In the genomic region with DNA sequence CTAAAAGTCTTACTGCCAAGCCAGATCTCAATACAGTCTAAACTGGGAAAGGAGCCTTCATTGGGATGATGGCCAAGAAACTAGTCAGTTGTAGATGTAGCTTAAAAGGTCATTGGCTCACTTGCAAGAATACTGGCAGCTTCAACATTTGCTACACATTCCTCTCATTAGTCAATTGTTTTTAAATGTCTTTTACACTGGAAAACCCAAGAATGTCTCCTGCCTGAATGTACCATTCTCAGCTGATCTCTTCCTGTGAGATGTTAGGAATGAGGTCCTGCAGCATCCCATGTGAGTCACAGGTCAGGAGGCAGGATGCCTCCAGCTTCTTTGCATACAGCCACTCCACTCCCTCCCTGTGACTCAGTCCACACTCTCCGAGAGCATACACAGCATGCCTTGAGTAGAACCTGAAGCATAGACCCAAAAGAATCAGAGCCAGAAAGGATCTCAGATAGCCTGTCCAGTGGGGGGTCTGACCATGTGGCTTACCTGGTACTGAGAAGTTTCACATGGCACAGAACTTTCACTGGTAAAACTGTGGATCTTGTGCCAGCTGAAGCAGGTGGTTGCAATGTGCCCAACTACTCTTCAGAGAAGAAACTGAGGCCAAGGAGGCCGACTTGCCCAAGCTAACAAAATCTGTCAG, we compare ENCODE assay signal across 8 cellular contexts. TPM values are rescaled to one million over a fixed set of nuclear protein-coding genes. Genes with fewer than 3 reads are reported as not detected.
DNase-seq lines count a peak whose midpoint lies in the region; ATAC-seq and TF ChIP-seq lines count a peak whose summit lies in the region.

No MANE protein-coding gene starts in this region.

- DNase-seq in GM03348 (ENCODE audit: low spot score): peak; percentile 92
- DNase-seq in adrenal gland: peak; percentile 34 to 84 (median 78)
- peak; percentile 61 for DNase-seq in left cardiac atrium
- DNase-seq in retinal pigment epithelial cell (ENCODE audit: low read depth): peak; percentile 100
- no peak for DNase-seq in NCI-H510A treated with DMSO at 0.1 percent for 48 hours (lab: John Stamatoyannopoulos, UW)
- DNase-seq in NCI-H146 (lab: John Stamatoyannopoulos, UW): no peak
- DNase-seq in SJCRH30: no peak
- no peak for DNase-seq in NCI-H1694 treated with DMSO at 0.1 percent for 48 hours (lab: John Stamatoyannopoulos, UW)

- H3K27me3 ChIP-seq in adrenal gland (no peaks in the 10 kb centered on the region), SJCRH30 (no peaks in the 10 kb centered on the region)

- H3K9me3 ChIP-seq in adrenal gland (replicated peaks in 1 of 3) (no peaks in the 10 kb centered on the region), SJCRH30 (replicated peaks) (no peaks in the 10 kb centered on the region)

- no peak for TF ChIP-seq CTCF in adrenal gland (IDR thresholded peaks at IDR 0.05)
- no peak for TF ChIP-seq CTCF in retinal pigment epithelial cell (conservative IDR thresholded peaks at IDR 0.05; ENCODE audit: low read depth, low read length)

- ATAC-seq in left cardiac atrium: peak; percentile 89 to 98

- intact Hi-C loops in adrenal gland (cut with DNase I): no loop called here
- intact Hi-C loops in left cardiac atrium (cut with DNase I): no loop called here

- H3K36me3 ChIP-seq in adrenal gland (replicated peaks in 1 of 2) (no peaks in the 10 kb centered on the region), SJCRH30 (no peaks in the 10 kb centered on the region)

- peak overlapping the region in 3 of 5 donors; percentile 24 to 73 (median 41) for H3K27ac ChIP-seq in adrenal gland
- H3K27ac ChIP-seq in SJCRH30: no peak overlapping the region

- no peaks in the 10 kb centered on the region for H3K4me1 ChIP-seq in adrenal gland (replicated peaks in 1 of 2)
- no peaks in the 10 kb centered on the region for H3K4me1 ChIP-seq in SJCRH30

- 40 to 64% (median 51%) methylated on average over 2 of the region's 2 CpGs for WGBS in adrenal gland, 4 donors

- no peak overlapping the region for H3K4me3 ChIP-seq in adrenal gland
- H3K4me3 ChIP-seq in retinal pigment epithelial cell (ENCODE audit: low read length): no peak overlapping the region
- H3K4me3 ChIP-seq in SJCRH30: no peak overlapping the region

- TF ChIP-seq POLR2A in adrenal gland (IDR thresholded peaks at IDR 0.05): peak in 1 of 2 donors; percentile 17

RNA-seq across cellular contexts. Expression of a gene that starts 56.0 kb away (rescaled TPM):
- 100 to 1,000 TPM; 144 to 309 (median 200) TPM for total RNA-seq in adrenal gland
- 100 to 1,000 TPM in 1 of 3 donors, 10 to 100 TPM in 2; 77.1 to 117 (median 80.5) TPM for polyA plus RNA-seq in adrenal gland
- 100 to 1,000 TPM; 121 to 178 TPM for total RNA-seq in left cardiac atrium
- 145 and 153 TPM in 2 replicates for total RNA-seq in SJCRH30 (2014; rRNA removed; shearing (Covaris generic))

Comparison
In these comparisons a context has a peak if more than half of its experiments do, and no peak if none do; other contexts are left out.
1. DNase-seq: peak in GM03348 (single experiment), adrenal gland (7 of 7), left cardiac atrium (single experiment) and retinal pigment epithelial cell (single experiment); none in NCI-H510A treated with DMSO at 0.1 percent for 48 hours (single experiment), NCI-H146 (single experiment), SJCRH30 (0 of 2) and NCI-H1694 treated with DMSO at 0.1 percent for 48 hours (single experiment).